In the genomic region with DNA sequence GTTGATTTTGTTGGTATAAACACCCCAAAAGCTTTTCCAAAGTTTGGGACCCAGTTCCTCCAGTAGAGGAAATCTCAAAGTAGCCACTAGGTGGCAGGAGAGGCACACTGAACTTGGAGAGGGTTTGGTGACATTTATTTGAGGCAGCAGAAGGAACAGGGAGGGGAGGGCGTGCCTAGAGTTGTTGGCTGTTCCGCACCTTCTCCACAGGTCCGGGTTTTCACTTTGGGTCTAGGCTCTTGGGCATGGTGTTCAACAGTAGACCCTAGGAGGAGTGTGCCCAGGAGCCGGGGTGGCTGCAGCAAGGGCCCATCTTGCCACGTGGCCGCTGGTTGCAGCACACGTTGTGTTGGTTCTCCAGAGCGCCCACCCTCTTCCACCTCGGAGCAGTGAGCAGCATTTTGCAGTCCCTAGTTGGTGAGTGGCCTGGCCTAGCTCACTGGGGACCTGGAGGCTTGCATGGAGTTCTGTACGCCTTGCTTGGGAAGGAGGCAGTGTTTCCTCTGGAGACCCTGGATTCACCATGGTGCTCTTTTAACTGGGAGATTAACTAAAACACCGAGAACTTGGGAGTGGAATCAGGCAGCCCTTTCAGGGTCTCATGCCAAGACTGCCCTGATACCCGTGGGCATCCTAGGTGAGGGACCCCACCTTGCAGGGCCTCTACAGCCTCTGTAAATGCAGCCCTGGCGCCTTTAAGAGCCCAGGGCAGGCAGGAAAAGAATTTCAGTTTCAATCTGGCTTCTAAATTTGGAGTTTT, we compare ENCODE assay signal across 1 cellular context.
TF ChIP-seq lines count a peak whose summit lies in the region.

No MANE protein-coding gene starts in this region.

TF ChIP-seq in K562, 482 proteins besides CTCF, POLR2A, EP300 and RAD21 (continues in another document):
- no peak for TF ChIP-seq GTF2E2 (tag; IDR thresholded peaks at IDR 0.05)
- TF ChIP-seq ZKSCAN3 (CRISPR knock-in tag; IDR thresholded peaks at IDR 0.05), result no peak
- no peak for TF ChIP-seq BMI1 (IDR thresholded peaks at IDR 0.05; ENCODE audit: low read length)
- TF ChIP-seq ARHGAP35 (IDR thresholded peaks at IDR 0.05; ENCODE audit: partially characterized antibody), result no peak
- TF ChIP-seq, protein P1, sequence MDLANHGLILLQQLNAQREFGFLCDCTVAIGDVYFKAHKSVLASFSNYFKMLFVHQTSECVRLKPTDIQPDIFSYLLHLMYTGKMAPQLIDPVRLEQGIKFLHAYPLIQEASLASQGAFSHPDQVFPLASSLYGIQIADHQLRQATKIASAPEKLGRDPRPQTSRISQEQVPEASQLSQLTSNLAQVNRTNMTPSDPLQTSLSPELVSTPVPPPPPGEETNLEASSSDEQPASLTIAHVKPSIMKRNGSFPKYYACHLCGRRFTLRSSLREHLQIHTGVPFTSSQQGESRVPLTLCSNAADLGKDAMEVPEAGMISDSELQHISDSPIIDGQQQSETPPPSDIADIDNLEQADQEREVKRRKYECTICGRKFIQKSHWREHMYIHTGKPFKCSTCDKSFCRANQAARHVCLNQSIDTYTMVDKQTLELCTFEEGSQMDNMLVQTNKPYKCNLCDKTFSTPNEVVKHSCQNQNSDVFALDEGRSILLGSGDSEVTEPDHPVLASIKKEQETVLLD (IDR thresholded peaks at IDR 0.05), result no peak
- TF ChIP-seq KHSRP (IDR thresholded peaks at IDR 0.05), result no peak
- no peak for TF ChIP-seq CREB1 (IDR thresholded peaks at IDR 0.05)
- no peak for TF ChIP-seq CREB1 (CRISPR knock-in tag; IDR thresholded peaks at IDR 0.05)
- TF ChIP-seq PHB (CRISPR knock-in tag; IDR thresholded peaks at IDR 0.05), result no peak
- no peak for TF ChIP-seq ZNF140 (CRISPR knock-in tag; IDR thresholded peaks at IDR 0.05)
- TF ChIP-seq, protein P2, sequence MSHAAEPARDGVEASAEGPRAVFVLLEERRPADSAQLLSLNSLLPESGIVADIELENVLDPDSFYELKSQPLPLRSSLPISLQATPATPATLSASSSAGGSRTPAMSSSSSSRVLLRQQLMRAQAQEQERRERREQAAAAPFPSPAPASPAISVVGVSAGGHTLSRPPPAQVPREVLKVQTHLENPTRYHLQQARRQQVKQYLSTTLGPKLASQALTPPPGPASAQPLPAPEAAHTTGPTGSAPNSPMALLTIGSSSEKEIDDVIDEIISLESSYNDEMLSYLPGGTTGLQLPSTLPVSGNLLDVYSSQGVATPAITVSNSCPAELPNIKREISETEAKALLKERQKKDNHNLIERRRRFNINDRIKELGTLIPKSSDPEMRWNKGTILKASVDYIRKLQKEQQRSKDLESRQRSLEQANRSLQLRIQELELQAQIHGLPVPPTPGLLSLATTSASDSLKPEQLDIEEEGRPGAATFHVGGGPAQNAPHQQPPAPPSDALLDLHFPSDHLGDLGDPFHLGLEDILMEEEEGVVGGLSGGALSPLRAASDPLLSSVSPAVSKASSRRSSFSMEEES (CRISPR knock-in tag; IDR thresholded peaks at IDR 0.05), result no peak
- TF ChIP-seq, protein P3, sequence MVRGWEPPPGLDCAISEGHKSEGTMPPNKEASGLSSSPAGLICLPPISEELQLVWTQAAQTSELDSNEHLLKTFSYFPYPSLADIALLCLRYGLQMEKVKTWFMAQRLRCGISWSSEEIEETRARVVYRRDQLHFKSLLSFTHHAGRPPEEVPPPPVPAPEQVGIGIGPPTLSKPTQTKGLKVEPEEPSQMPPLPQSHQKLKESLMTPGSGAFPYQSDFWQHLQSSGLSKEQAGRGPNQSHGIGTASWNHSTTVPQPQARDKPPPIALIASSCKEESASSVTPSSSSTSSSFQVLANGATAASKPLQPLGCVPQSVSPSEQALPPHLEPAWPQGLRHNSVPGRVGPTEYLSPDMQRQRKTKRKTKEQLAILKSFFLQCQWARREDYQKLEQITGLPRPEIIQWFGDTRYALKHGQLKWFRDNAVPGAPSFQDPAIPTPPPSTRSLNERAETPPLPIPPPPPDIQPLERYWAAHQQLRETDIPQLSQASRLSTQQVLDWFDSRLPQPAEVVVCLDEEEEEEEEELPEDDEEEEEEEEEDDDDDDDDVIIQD (CRISPR knock-in tag; IDR thresholded peaks at IDR 0.05), result no peak
- TF ChIP-seq YBX1 (IDR thresholded peaks at IDR 0.05), result no peak
- TF ChIP-seq, protein P4, sequence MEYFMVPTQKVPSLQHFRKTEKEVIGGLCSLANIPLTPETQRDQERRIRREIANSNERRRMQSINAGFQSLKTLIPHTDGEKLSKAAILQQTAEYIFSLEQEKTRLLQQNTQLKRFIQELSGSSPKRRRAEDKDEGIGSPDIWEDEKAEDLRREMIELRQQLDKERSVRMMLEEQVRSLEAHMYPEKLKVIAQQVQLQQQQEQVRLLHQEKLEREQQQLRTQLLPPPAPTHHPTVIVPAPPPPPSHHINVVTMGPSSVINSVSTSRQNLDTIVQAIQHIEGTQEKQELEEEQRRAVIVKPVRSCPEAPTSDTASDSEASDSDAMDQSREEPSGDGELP (CRISPR knock-in tag; IDR thresholded peaks at IDR 0.05; ENCODE audit: borderline replicate concordance), result 0 out of 2 replicates have a peak, but pooled peaks have one; percentile 34
- 0 out of 2 replicates have a peak, but pooled peaks have one; percentile 17 for TF ChIP-seq LEF1 (IDR thresholded peaks at IDR 0.05)
- TF ChIP-seq ZNF282 (CRISPR knock-in tag; IDR thresholded peaks at IDR 0.05), result no peak
- TF ChIP-seq ZNF445 (CRISPR knock-in tag; IDR thresholded peaks at IDR 0.05; ENCODE audit: low read depth), result no peak
- TF ChIP-seq SMC3 (conservative IDR thresholded peaks at IDR 0.05; ENCODE audit: insufficient read depth, low read depth, low read length), result peak; percentile 81
- TF ChIP-seq, protein P5, sequence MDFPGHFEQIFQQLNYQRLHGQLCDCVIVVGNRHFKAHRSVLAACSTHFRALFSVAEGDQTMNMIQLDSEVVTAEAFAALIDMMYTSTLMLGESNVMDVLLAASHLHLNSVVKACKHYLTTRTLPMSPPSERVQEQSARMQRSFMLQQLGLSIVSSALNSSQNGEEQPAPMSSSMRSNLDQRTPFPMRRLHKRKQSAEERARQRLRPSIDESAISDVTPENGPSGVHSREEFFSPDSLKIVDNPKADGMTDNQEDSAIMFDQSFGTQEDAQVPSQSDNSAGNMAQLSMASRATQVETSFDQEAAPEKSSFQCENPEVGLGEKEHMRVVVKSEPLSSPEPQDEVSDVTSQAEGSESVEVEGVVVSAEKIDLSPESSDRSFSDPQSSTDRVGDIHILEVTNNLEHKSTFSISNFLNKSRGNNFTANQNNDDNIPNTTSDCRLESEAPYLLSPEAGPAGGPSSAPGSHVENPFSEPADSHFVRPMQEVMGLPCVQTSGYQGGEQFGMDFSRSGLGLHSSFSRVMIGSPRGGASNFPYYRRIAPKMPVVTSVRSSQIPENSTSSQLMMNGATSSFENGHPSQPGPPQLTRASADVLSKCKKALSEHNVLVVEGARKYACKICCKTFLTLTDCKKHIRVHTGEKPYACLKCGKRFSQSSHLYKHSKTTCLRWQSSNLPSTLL (IDR thresholded peaks at IDR 0.05), result no peak
- no peak for TF ChIP-seq CAMTA2 (CRISPR knock-in tag; conservative IDR thresholded peaks at IDR 0.05)
- TF ChIP-seq, protein P6, sequence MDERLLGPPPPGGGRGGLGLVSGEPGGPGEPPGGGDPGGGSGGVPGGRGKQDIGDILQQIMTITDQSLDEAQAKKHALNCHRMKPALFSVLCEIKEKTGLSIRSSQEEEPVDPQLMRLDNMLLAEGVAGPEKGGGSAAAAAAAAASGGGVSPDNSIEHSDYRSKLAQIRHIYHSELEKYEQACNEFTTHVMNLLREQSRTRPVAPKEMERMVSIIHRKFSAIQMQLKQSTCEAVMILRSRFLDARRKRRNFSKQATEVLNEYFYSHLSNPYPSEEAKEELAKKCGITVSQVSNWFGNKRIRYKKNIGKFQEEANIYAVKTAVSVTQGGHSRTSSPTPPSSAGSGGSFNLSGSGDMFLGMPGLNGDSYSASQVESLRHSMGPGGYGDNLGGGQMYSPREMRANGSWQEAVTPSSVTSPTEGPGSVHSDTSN (CRISPR knock-in tag; IDR thresholded peaks at IDR 0.05; ENCODE audit: low read depth), result no peak
- TF ChIP-seq, protein P6 (tag; conservative IDR thresholded peaks at IDR 0.05; ENCODE audit: low read depth), result no peak
- TF ChIP-seq ILF3 (IDR thresholded peaks at IDR 0.05; ENCODE audit: borderline replicate concordance), result no peak
- no peak for TF ChIP-seq SMARCC2 (IDR thresholded peaks at IDR 0.05; ENCODE audit: low read depth)
- 0 out of 2 replicates have a peak, but pooled peaks have one; percentile 14 for TF ChIP-seq ATF7 (IDR thresholded peaks at IDR 0.05)
- no peak for TF ChIP-seq TEAD4 (IDR thresholded peaks at IDR 0.05; ENCODE audit: low read length)
- no peak for TF ChIP-seq TEAD4 (CRISPR knock-in tag; IDR thresholded peaks at IDR 0.05; ENCODE audit: borderline replicate concordance)
- TF ChIP-seq, protein P7, sequence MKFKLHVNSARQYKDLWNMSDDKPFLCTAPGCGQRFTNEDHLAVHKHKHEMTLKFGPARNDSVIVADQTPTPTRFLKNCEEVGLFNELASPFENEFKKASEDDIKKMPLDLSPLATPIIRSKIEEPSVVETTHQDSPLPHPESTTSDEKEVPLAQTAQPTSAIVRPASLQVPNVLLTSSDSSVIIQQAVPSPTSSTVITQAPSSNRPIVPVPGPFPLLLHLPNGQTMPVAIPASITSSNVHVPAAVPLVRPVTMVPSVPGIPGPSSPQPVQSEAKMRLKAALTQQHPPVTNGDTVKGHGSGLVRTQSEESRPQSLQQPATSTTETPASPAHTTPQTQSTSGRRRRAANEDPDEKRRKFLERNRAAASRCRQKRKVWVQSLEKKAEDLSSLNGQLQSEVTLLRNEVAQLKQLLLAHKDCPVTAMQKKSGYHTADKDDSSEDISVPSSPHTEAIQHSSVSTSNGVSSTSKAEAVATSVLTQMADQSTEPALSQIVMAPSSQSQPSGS (CRISPR knock-in tag; IDR thresholded peaks at IDR 0.05), result no peak
- no peak for TF ChIP-seq RBM22 (IDR thresholded peaks at IDR 0.05; ENCODE audit: low read depth, low read length, poor library complexity, severe bottlenecking)
- TF ChIP-seq ZBED1 (IDR thresholded peaks at IDR 0.05), result no peak
- TF ChIP-seq SRSF1 (IDR thresholded peaks at IDR 0.05; ENCODE audit: low read depth, low read length), result no peak
- TF ChIP-seq, protein P8, sequence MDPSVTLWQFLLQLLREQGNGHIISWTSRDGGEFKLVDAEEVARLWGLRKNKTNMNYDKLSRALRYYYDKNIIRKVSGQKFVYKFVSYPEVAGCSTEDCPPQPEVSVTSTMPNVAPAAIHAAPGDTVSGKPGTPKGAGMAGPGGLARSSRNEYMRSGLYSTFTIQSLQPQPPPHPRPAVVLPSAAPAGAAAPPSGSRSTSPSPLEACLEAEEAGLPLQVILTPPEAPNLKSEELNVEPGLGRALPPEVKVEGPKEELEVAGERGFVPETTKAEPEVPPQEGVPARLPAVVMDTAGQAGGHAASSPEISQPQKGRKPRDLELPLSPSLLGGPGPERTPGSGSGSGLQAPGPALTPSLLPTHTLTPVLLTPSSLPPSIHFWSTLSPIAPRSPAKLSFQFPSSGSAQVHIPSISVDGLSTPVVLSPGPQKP (CRISPR knock-in tag; IDR thresholded peaks at IDR 0.05), result no peak
- no peak for TF ChIP-seq ARNT (IDR thresholded peaks at IDR 0.05)
- TF ChIP-seq, protein P9, sequence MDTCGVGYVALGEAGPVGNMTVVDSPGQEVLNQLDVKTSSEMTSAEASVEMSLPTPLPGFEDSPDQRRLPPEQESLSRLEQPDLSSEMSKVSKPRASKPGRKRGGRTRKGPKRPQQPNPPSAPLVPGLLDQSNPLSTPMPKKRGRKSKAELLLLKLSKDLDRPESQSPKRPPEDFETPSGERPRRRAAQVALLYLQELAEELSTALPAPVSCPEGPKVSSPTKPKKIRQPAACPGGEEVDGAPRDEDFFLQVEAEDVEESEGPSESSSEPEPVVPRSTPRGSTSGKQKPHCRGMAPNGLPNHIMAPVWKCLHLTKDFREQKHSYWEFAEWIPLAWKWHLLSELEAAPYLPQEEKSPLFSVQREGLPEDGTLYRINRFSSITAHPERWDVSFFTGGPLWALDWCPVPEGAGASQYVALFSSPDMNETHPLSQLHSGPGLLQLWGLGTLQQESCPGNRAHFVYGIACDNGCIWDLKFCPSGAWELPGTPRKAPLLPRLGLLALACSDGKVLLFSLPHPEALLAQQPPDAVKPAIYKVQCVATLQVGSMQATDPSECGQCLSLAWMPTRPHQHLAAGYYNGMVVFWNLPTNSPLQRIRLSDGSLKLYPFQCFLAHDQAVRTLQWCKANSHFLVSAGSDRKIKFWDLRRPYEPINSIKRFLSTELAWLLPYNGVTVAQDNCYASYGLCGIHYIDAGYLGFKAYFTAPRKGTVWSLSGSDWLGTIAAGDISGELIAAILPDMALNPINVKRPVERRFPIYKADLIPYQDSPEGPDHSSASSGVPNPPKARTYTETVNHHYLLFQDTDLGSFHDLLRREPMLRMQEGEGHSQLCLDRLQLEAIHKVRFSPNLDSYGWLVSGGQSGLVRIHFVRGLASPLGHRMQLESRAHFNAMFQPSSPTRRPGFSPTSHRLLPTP (IDR thresholded peaks at IDR 0.05; ENCODE audit: borderline replicate concordance, extremely low read depth, insufficient read length), result no peak
- TF ChIP-seq CHD2 (IDR thresholded peaks at IDR 0.05; ENCODE audit: low read depth, low read length), result no peak
- TF ChIP-seq SMARCB1 (IDR thresholded peaks at IDR 0.05; ENCODE audit: insufficient read length, low read depth), result no peak
- TF ChIP-seq, protein P10, sequence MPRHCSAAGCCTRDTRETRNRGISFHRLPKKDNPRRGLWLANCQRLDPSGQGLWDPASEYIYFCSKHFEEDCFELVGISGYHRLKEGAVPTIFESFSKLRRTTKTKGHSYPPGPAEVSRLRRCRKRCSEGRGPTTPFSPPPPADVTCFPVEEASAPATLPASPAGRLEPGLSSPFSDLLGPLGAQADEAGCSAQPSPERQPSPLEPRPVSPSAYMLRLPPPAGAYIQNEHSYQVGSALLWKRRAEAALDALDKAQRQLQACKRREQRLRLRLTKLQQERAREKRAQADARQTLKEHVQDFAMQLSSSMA (CRISPR knock-in tag; IDR thresholded peaks at IDR 0.05), result no peak
- peak; percentile 21 to 22; a peak in 1 of 4 replicates for TF ChIP-seq FOXK2 (conservative IDR thresholded peaks at IDR 0.05 in 1 of 2, IDR thresholded peaks at IDR 0.05 in 1 of 2; ENCODE audit: low read depth in 2 of 2)
- TF ChIP-seq, protein P11, sequence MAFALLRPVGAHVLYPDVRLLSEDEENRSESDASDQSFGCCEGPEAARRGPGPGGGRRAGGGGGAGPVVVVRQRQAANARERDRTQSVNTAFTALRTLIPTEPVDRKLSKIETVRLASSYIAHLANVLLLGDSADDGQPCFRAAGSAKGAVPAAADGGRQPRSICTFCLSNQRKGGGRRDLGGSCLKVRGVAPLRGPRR (CRISPR knock-in tag; IDR thresholded peaks at IDR 0.05), result no peak
- peak; percentile 39; the same call in 1 of the 2 replicates for TF ChIP-seq ELF1 (tag; IDR thresholded peaks at IDR 0.05)
- TF ChIP-seq, protein P12, sequence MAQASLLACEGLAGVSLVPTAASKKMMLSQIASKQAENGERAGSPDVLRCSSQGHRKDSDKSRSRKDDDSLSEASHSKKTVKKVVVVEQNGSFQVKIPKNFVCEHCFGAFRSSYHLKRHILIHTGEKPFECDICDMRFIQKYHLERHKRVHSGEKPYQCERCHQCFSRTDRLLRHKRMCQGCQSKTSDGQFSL (CRISPR knock-in tag; IDR thresholded peaks at IDR 0.05), result 0 out of 2 replicates have a peak, but pooled peaks have one; percentile 13
- TF ChIP-seq, protein P12 (tag; IDR thresholded peaks at IDR 0.05), result no peak
